8 cellular contexts compared by ENCODE assay signal in the genomic region with DNA sequence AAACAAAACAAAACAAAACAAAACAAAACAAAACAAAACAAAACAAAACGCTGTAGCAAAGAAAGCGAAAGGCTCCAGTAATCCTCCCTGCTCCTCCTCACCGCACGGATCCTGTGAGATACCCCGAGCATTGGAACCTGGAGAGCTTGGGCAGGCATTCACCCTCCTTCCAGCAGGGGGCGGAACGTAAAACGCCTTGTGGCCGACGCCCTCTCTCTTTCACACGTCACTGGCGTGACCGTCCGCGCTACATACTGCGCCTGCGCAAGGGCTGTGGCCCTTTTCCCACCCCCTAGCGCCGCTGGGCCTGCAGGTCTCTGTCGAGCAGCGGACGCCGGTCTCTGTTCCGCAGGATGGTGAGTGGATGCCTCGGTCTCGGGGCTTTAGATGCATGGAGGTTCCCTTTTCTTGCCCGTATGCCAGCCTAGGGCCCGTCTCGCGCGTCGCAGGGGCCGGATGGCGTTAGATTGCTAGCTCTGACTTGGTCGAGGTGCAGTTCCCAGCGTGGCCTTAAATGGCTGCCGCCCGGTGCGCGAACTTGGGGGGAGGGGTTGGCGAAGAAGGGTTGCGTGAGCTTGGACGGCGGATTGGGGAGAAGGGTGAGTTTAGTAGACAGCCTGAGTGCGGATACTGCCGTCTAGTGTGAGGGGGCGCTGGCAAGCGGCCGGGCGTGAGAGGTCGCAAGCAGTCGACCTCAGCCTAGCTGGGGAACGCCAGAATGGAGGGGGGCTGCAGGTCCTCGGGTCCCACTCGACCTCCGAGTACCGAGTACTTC. TPM values are rescaled to one million over a fixed set of nuclear protein-coding genes. Genes with fewer than 3 reads are reported as not detected.
DNase-seq lines count a peak whose midpoint lies in the region; ATAC-seq and TF ChIP-seq lines count a peak whose summit lies in the region.

A gene (plus strand): TSS at position 279 of the 775 bp plus-strand sequence. CDS start 75 bp downstream, at position 354.

- H3K36me3 ChIP-seq in PC-3 (ENCODE audit: low read depth, low read length), result peaks cover 47% of the 10 kb centered on the region
- peaks cover 15 to 32% of the 10 kb centered on the region in 2 donors for H3K36me3 ChIP-seq in mucosa of rectum (ENCODE audit: control insufficient read depth in 2 of 2, insufficient read depth in 2 of 2, low read length in 2 of 2)

- H3K4me3 ChIP-seq in Jurkat, Clone E6-1 (ENCODE audit: low read length), result peak within 1 kb of the TSS; percentile 98
- H3K4me3 ChIP-seq in PC-3 (ENCODE audit: low read length) (peak within 1 kb of the TSS; percentile 98), epithelial cell of proximal tubule (ENCODE audit: low read depth, low read length) (peak within 1 kb of the TSS; percentile 96), mucosa of rectum (ENCODE audit: low read length in 2 of 2) (peak within 1 kb of the TSS; percentile 94 to 95)

- H3K4me1 ChIP-seq in PC-3 (ENCODE audit: insufficient read depth, low read length), result peaks cover 20% of the 10 kb centered on the region
- peaks cover 13 to 14% of the 10 kb centered on the region in 2 donors for H3K4me1 ChIP-seq in mucosa of rectum (ENCODE audit: control insufficient read depth in 2 of 2, insufficient read depth in 2 of 2, low read length in 2 of 2)

- H3K27ac ChIP-seq in PC-3 (ENCODE audit: low read length) (peak within 1 kb of the TSS; percentile 48), mucosa of rectum (ENCODE audit: low read depth in 2 of 2, low read length in 2 of 2) (peak within 1 kb of the TSS; percentile 84 to 92)

- intact Hi-C loops in PC-3 (cut with micrococcal nuclease), result loop anchor here (2.0 to 5.0 kb wide), 2 partner anchors 47 to 85 kb away; a partner anchor contains a TSS

- H3K9ac ChIP-seq in PC-3 (ENCODE audit: low read length), result peak within 1 kb of the TSS; percentile 99
- H3K9ac ChIP-seq in mucosa of rectum (ENCODE audit: low read depth in 1 of 2, low read length in 2 of 2), result peak within 1 kb of the TSS; percentile 98 to 99

- peaks cover 48% of the 10 kb centered on the region for H4K20me1 ChIP-seq in PC-3 (ENCODE audit: low read length)

- H3K27me3 ChIP-seq in PC-3 (ENCODE audit: low read length) (no peaks in the 10 kb centered on the region), mucosa of rectum (ENCODE audit: control insufficient read depth in 2 of 2, insufficient read depth in 2 of 2, low read length in 2 of 2) (no peaks in the 10 kb centered on the region)

- peak within 1 kb of the TSS; percentile 88 for H3K4me2 ChIP-seq in PC-3 (ENCODE audit: low read length)

- POLR2A ChIA-PET in PC-3 (lab: Charles Lee; ENCODE audit: unreplicated experiment), result interaction anchor here (1.1 kb wide), 1 partner anchor 46 kb away, joined by 3 read pairs; no protein-coding TSS in a partner anchor

- TSS peak; percentile 49 for BruUV-seq in PC-3 (replicated peaks; lab: Mats Ljungman, UMichigan)

- DNase-seq in DMS79 (lab: John Stamatoyannopoulos, UW) (peak; percentile 94), PC-3 (peak; percentile 98), activated T-cell treated with anti-CD3 and anti-CD28 coated beads for 48 hours (ENCODE audit: low read depth) (peak; percentile 96), epithelial cell of proximal tubule (ENCODE audit: low read depth) (peak; percentile 63)
- DNase-seq in Jurkat, Clone E6-1 (ENCODE audit: low read depth, low spot score), result peak; percentile 97
- peak; percentile 98 for DNase-seq in stimulated activated CD8-positive, alpha-beta memory T cell treated with anti-CD3 and anti-CD28 coated beads, Interleukin-4, amount 100 ng/mL, for 48 hours

- CTCF ChIA-PET in PC-3 (lab: Charles Lee), result interaction anchor here (0.7 to 1.6 kb wide), 3 partner anchors 48 to 522 kb away, joined by 5 to 7 read pairs (median 6); no protein-coding TSS in a partner anchor

- H2AFZ ChIP-seq in PC-3 (ENCODE audit: low read length), result peak within 1 kb of the TSS; percentile 72

- peaks cover 52% of the 10 kb centered on the region for H3K79me2 ChIP-seq in PC-3 (ENCODE audit: low read length)

- no peaks in the 10 kb centered on the region for H3F3A ChIP-seq in PC-3 (ENCODE audit: low read length, unreplicated experiment)

- peak; percentile 89 for TF ChIP-seq CTCF in PC-3 (conservative IDR thresholded peaks at IDR 0.05; ENCODE audit: low read depth, low read length)
- peak; percentile 93 for TF ChIP-seq CTCF in epithelial cell of proximal tubule (conservative IDR thresholded peaks at IDR 0.05; ENCODE audit: low read depth, low read length)

- H3K9me3 ChIP-seq in PC-3 (ENCODE audit: low read length) (no peaks in the 10 kb centered on the region), mucosa of rectum (ENCODE audit: control insufficient read depth in 2 of 2, low read length in 2 of 2) (no peaks in the 10 kb centered on the region)

- no peaks in the 10 kb centered on the region for H3K9me2 ChIP-seq in PC-3 (replicated peaks; ENCODE audit: low read length)

- ATAC-seq in GM21619 (IDR thresholded peaks at IDR 0.05; ENCODE audit: unreplicated experiment), result peak; percentile 95
- peak; percentile 93 for ATAC-seq in PC-3

RNA-seq across cellular contexts. Expression of the gene that starts here (rescaled TPM):
- polyA plus RNA-seq in Jurkat, Clone E6-1 (2012; ENCODE audit: insufficient read depth, insufficient read length), result 2,859 TPM
- 1,246 and 1,285 TPM in 2 replicates for total RNA-seq in PC-3 (2014; rRNA removed)
- 1,372 and 1,899 TPM in 2 replicates for total RNA-seq in epithelial cell of proximal tubule

Comparison
In these comparisons a context has a peak if more than half of its experiments do, and no peak if none do; other contexts are left out.
1. Peak in every context shown above with its lines: DNase-seq, ATAC-seq, H3K4me3 ChIP-seq and H3K27ac ChIP-seq.